1 cellular context compared by ENCODE assay signal in genomic region chr10:110214380-110214826, GRCh38.
TF ChIP-seq lines count a peak whose summit lies in the region.

No MANE protein-coding gene starts in this region.

TF ChIP-seq in IMR-90, 13 proteins besides CTCF, POLR2A, EP300 and RAD21 (continued from another document):
- TF ChIP-seq MXI1 (IDR thresholded peaks at IDR 0.05; ENCODE audit: borderline replicate concordance, low read depth, low read length) (no peak), MAZ (IDR thresholded peaks at IDR 0.05; ENCODE audit: borderline replicate concordance, low read depth, low read length) (no peak), RCOR1 (IDR thresholded peaks at IDR 0.05; ENCODE audit: insufficient replicate concordance, low read length) (no peak), CHD1 (IDR thresholded peaks at IDR 0.05; ENCODE audit: low read depth, low read length) (no peak), ELK1 (IDR thresholded peaks at IDR 0.05; ENCODE audit: borderline replicate concordance, low read depth, low read length) (no peak), BHLHE40 (IDR thresholded peaks at IDR 0.05; ENCODE audit: low read depth, low read length) (no peak), SMC3 (IDR thresholded peaks at IDR 0.05; ENCODE audit: low read depth, low read length) (no peak), RFX5 (IDR thresholded peaks at IDR 0.05; ENCODE audit: low read depth, low read length) (no peak)
